In genomic region chr20:14859627-14860026, GRCh38 we compare ENCODE assay signal across 28 cellular contexts.
"Had no signal": no experiment of that assay in that cellular context is flagged by ENCODE, and none has a peak within 500 bp of the region (broad histone marks: within the 10 kb centered on the region; RNA-seq: fewer than 3 reads in every experiment).

No MANE protein-coding gene starts in this region.

- H3K27ac Mint-ChIP-seq: stimulated activated effector memory CD8-positive, alpha-beta T cell treated with anti-CD3 and anti-CD28 coated beads, Interleukin-12 subunit alpha, Interleukin-12 subunit beta, amount 100 ng/mL, for 72 hours; stimulated activated memory B cell treated with anti-CD40 and anti-IgM and Interleukin-4, amounts not matched to agents 10 μg/mL and 1 μg/mL and 100 μg/mL, for 72 hours; stimulated activated naive B cell treated with anti-CD40 and anti-IgM and Interleukin-4, amounts not matched to agents 10 μg/mL and 1 μg/mL and 100 μg/mL, for 72 hours; stimulated activated naive CD8-positive, alpha-beta T cell treated with anti-CD3 and anti-CD28 coated beads, Interleukin-15, Interleukin-2, amounts not matched to agents 100 ng/mL and 50 ng/mL, for 24 hours; type B pancreatic cell had no signal

- H3K4me1 ChIP-seq: thyroid gland, tibial nerve, upper lobe of left lung, upper lobe of right lung, uterus, vagina had no signal

- ATAC-seq: stimulated activated effector memory CD8-positive, alpha-beta T cell treated with anti-CD3 and anti-CD28 coated beads, Interleukin-12 subunit alpha, Interleukin-12 subunit beta, amount 100 ng/mL, for 72 hours; stimulated activated memory B cell treated with anti-CD40 and anti-IgM and Interleukin-4, amounts not matched to agents 10 μg/mL and 1 μg/mL and 100 μg/mL, for 72 hours; stimulated activated naive B cell treated with anti-CD40 and anti-IgM and Interleukin-4, amounts not matched to agents 10 μg/mL and 1 μg/mL and 100 μg/mL, for 72 hours; stimulated activated naive CD8-positive, alpha-beta T cell treated with anti-CD3 and anti-CD28 coated beads, Interleukin-15, amount 100 ng/mL, for 72 hours; stimulated activated naive CD8-positive, alpha-beta T cell treated with anti-CD3 and anti-CD28 coated beads, Interleukin-15, Interleukin-2, amounts not matched to agents 100 U/mL and 50 U/mL, for 24 hours had no signal

- FAIRE-seq: urothelium cell line had no signal

- H3K9me3 Mint-ChIP-seq: stimulated activated memory B cell treated with anti-CD40 and anti-IgM and Interleukin-4, amounts not matched to agents 10 μg/mL and 1 μg/mL and 100 μg/mL, for 72 hours; stimulated activated naive B cell treated with anti-CD40 and anti-IgM and Interleukin-4, amounts not matched to agents 10 μg/mL and 1 μg/mL and 100 μg/mL, for 72 hours; stimulated activated naive CD8-positive, alpha-beta T cell treated with anti-CD3 and anti-CD28 coated beads, Interleukin-15, amount 100 ng/mL, for 72 hours; stimulated activated naive CD8-positive, alpha-beta T cell treated with anti-CD3 and anti-CD28 coated beads, Interleukin-15, Interleukin-2, amounts not matched to agents 100 ng/mL and 50 ng/mL, for 24 hours; type B pancreatic cell had no signal

- H3K36me3 ChIP-seq: stomach, suprapubic skin, thoracic aorta, thyroid gland, tibial artery, tibial nerve, transverse colon, upper lobe of left lung, upper lobe of right lung, uterus, vagina had no signal

- H3K4me1 Mint-ChIP-seq: stimulated activated effector memory CD8-positive, alpha-beta T cell treated with anti-CD3 and anti-CD28 coated beads, Interleukin-12 subunit alpha, Interleukin-12 subunit beta, amount 100 ng/mL, for 72 hours; stimulated activated memory B cell treated with anti-CD40 and anti-IgM and Interleukin-4, amounts not matched to agents 10 μg/mL and 1 μg/mL and 100 μg/mL, for 72 hours; stimulated activated naive B cell treated with anti-CD40 and anti-IgM and Interleukin-4, amounts not matched to agents 10 μg/mL and 1 μg/mL and 100 μg/mL, for 72 hours; stimulated activated naive CD8-positive, alpha-beta T cell treated with anti-CD3 and anti-CD28 coated beads, Interleukin-15, amount 100 ng/mL, for 72 hours had no signal

- H3K27me3 ChIP-seq: stomach, suprapubic skin, testis, thyroid gland, tibial artery, tibial nerve, transverse colon, upper lobe of left lung, upper lobe of right lung, uterus, vagina had no signal

- H3K4me3 Mint-ChIP-seq: stimulated activated effector memory CD8-positive, alpha-beta T cell treated with anti-CD3 and anti-CD28 coated beads, Interleukin-12 subunit alpha, Interleukin-12 subunit beta, amount 100 ng/mL, for 72 hours; stimulated activated memory B cell treated with anti-CD40 and anti-IgM and Interleukin-4, amounts not matched to agents 10 μg/mL and 1 μg/mL and 100 μg/mL, for 72 hours; stimulated activated naive B cell treated with anti-CD40 and anti-IgM and Interleukin-4, amounts not matched to agents 10 μg/mL and 1 μg/mL and 100 μg/mL, for 72 hours; stimulated activated naive CD8-positive, alpha-beta T cell treated with anti-CD3 and anti-CD28 coated beads, Interleukin-15, amount 100 ng/mL, for 72 hours; stimulated activated naive CD8-positive, alpha-beta T cell treated with anti-CD3 and anti-CD28 coated beads, Interleukin-15, Interleukin-2, amounts not matched to agents 100 ng/mL and 50 ng/mL, for 24 hours; type B pancreatic cell had no signal

- H3K36me3 Mint-ChIP-seq: stimulated activated effector memory CD8-positive, alpha-beta T cell treated with anti-CD3 and anti-CD28 coated beads, Interleukin-12 subunit alpha, Interleukin-12 subunit beta, amount 100 ng/mL, for 72 hours; stimulated activated memory B cell treated with anti-CD40 and anti-IgM and Interleukin-4, amounts not matched to agents 10 μg/mL and 1 μg/mL and 100 μg/mL, for 72 hours; stimulated activated naive B cell treated with anti-CD40 and anti-IgM and Interleukin-4, amounts not matched to agents 10 μg/mL and 1 μg/mL and 100 μg/mL, for 72 hours had no signal

- H3K9me3 ChIP-seq: stomach, suprapubic skin, testis, thoracic aorta, thyroid gland, tibial artery, tibial nerve, transverse colon, upper lobe of left lung, upper lobe of right lung, uterus, vagina had no signal

- DNase-seq: stimulated activated CD4-positive, alpha-beta T cell treated with anti-CD3 and anti-CD28 coated beads, Interleukin-2, amount 100 ng/mL, for 48 hours; stimulated activated CD4-positive, alpha-beta T cell treated with anti-CD3 and anti-CD28 coated beads, Interleukin-4, amount 100 ng/mL, for 1 hour; stimulated activated CD4-positive, alpha-beta T cell treated with anti-CD3 and anti-CD28 coated beads, Interleukin-4, amount 100 ng/mL, for 24 hours; stimulated activated CD4-positive, alpha-beta T cell treated with anti-CD3 and anti-CD28 coated beads, Interleukin-4, amount 100 ng/mL, for 4 hours; stimulated activated CD8-positive, alpha-beta memory T cell treated with anti-CD3 and anti-CD28 coated beads, Interleukin-4, amount 100 ng/mL, for 48 hours; stimulated activated naive B cell treated with anti-CD40 and anti-IgM and Interleukin-4, amounts not matched to agents 10 μg/mL and 1 μg/mL and 100 μg/mL, for 72 hours; stimulated activated naive CD4-positive, alpha-beta T cell; stimulated activated naive CD4-positive, alpha-beta T cell treated with Interleukin-2 at 50 U/mL for 16 hours; stimulated activated naive CD8-positive, alpha-beta T cell treated with anti-CD3 and anti-CD28 coated beads, Interleukin-15, amount 100 ng/mL, for 72 hours; stimulated activated naive CD8-positive, alpha-beta T cell treated with anti-CD3 and anti-CD28 coated beads, Interleukin-15, Interleukin-2, amounts not matched to agents 100 U/mL and 50 U/mL, for 24 hours; stomach; testis; tibial artery; transverse colon; trophoblast cell; upper lobe of left lung; upper lobe of right lung had no signal

- H3K27me3 Mint-ChIP-seq: stimulated activated memory B cell treated with anti-CD40 and anti-IgM and Interleukin-4, amounts not matched to agents 10 μg/mL and 1 μg/mL and 100 μg/mL, for 72 hours; stimulated activated naive CD8-positive, alpha-beta T cell treated with anti-CD3 and anti-CD28 coated beads, Interleukin-15, amount 100 ng/mL, for 72 hours; stimulated activated naive CD8-positive, alpha-beta T cell treated with anti-CD3 and anti-CD28 coated beads, Interleukin-15, Interleukin-2, amounts not matched to agents 100 ng/mL and 50 ng/mL, for 24 hours; type B pancreatic cell had no signal

- H3K27ac ChIP-seq: stomach, suprapubic skin, testis, thoracic aorta, thyroid gland, tibial artery, tibial nerve, transverse colon, upper lobe of left lung, upper lobe of right lung, vagina had no signal

- H3K4me3 ChIP-seq: stomach, suprapubic skin, testis, thoracic aorta, thyroid gland, tibial artery, tibial nerve, transverse colon, upper lobe of left lung, upper lobe of right lung, uterus, vagina had no signal
